ENCODE assay signal across 1 cellular context in the genomic region with DNA sequence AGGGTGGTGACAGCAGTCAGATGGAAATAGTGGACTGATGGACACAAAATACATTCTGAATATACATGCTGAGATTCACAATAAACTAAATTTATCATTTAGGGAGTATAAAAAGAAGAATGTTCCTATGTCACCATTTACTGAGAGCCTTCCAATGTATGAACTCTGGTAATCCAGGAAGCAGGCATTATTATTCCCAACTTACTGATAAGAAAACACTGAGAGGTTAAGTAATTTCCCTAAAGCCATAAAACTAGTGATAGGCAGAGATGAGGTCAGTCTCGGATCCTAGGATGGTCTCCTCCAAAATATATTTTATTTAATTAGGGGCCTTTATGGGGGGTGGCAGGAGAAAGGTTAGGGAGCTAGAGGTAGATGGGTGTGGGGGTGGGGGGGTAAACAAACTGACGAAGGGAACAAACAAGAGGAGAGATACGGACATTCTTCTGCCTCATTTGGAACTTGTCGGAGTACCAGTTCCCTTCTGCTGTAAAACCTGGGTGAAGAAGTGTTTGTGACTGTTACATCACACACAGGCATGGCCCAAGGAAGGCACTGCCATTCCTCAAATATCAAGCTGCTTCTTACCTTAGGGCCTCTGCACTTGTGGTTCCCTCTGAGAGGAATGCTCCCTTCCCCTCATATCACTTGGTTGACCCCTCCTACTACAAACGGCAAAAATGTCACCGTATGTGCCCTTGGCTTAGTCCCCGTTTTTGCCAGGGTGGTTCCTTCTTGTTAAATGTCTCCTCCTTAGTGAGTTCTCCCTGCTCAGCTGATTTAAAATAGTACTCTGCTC.
TF ChIP-seq lines count a peak whose summit lies in the region.

No MANE protein-coding gene starts in this region.

TF ChIP-seq in HepG2, 621 proteins besides CTCF, POLR2A, EP300 and RAD21:
- no peak for TF ChIP-seq MAFG (CRISPR knock-in tag; IDR thresholded peaks at IDR 0.05)
- no peak for TF ChIP-seq ZFP36 (IDR thresholded peaks at IDR 0.05; ENCODE audit: borderline replicate concordance, low read depth, low read length, partially characterized antibody)
- TF ChIP-seq ZNF441 (CRISPR knock-in tag; IDR thresholded peaks at IDR 0.05; ENCODE audit: borderline replicate concordance), result no peak
- TF ChIP-seq HNRNPK (IDR thresholded peaks at IDR 0.05; ENCODE audit: low read depth, low read length, poor library complexity, severe bottlenecking), result peak; percentile 37
TF ChIP-seq in HepG2: peak in this region for 1.
